22 cellular contexts compared by ENCODE assay signal in genomic region chr1:10633416-10633815, GRCh38.
DNase-seq lines count a peak whose midpoint lies in the region; ATAC-seq, FAIRE-seq and TF ChIP-seq lines count a peak whose summit lies in the region.
"Had no signal": no experiment of that assay in that cellular context is flagged by ENCODE, and none has a peak within 500 bp of the region (broad histone marks: within the 10 kb centered on the region; RNA-seq: fewer than 3 reads in every experiment).

No MANE protein-coding gene starts in this region.

- no peak for DNase-seq in K562 (ENCODE audit: extremely low read depth in 1 of 4, low spot score in 3 of 4)
- no peak for DNase-seq in neural progenitor cell (ENCODE audit: low spot score)
- no peak for DNase-seq in tibial artery
- no peak for DNase-seq in T-helper 2 cell
- no peak for DNase-seq in NCI-H510A treated with DMSO at 0.1 percent for 48 hours (lab: John Stamatoyannopoulos, UW)
- DNase-seq: CD4-positive, alpha-beta memory T cell; DMS 273 treated with DMSO at 0.1 percent for 48 hours; naive thymus-derived CD4-positive, alpha-beta T cell; NCI-H1694 treated with DMSO at 0.1 percent for 48 hours; NCI-H69; SK-N-SH; WERI-Rb-1 had no signal

- intact Hi-C loops in K562 (cut with micrococcal nuclease) (no loop called here), tibial artery (cut with DNase I; ENCODE audit: low total_unique reads) (no loop called here)

- TF ChIP-seq RAD21 in K562 (CRISPR knock-in tag; conservative IDR thresholded peaks at IDR 0.05 in 1 of 2, IDR thresholded peaks at IDR 0.05 in 1 of 2) = no peak

- H3K27me3 ChIP-seq in HUES48 (ENCODE audit: control insufficient read depth, insufficient read depth, low read length) (peaks cover 14% of the 10 kb centered on the region), K562 (ENCODE audit: control insufficient read depth in 2 of 2, insufficient read depth in 2 of 2, low read length in 2 of 2) (peaks cover 0 to 5% of the 10 kb centered on the region in 2 experiments; a peak in 1 of 5 replicates), neural progenitor cell (peaks cover 16% of the 10 kb centered on the region), tibial artery (no peaks in the 10 kb centered on the region)

- peaks cover 31% of the 10 kb centered on the region for H3F3A ChIP-seq in neural progenitor cell (ENCODE audit: low read depth)

- H2AFZ ChIP-seq in K562 (ENCODE audit: low read depth, low read length) (no peak overlapping the region), neural progenitor cell (replicated peaks) (no peak overlapping the region)
- H2AFZ ChIP-seq: parathyroid adenoma had no signal

- H3K27me3 Mint-ChIP-seq in neural progenitor cell (ENCODE audit: insufficient read depth, low read depth) = peaks cover 10% of the 10 kb centered on the region
- H3K27me3 Mint-ChIP-seq: activated naive CD4-positive, alpha-beta T cell treated with anti-CD3 and anti-CD28 coated beads, Interleukin-2, amount 50 U/mL, for 24 hours; CD4-positive, alpha-beta memory T cell; central memory CD8-positive, alpha-beta T cell had no signal

- peaks cover 3% of the 10 kb centered on the region for H3K36me3 Mint-ChIP-seq in neural progenitor cell

- H3K9ac ChIP-seq in HUES48 (ENCODE audit: low read depth, low read length) = no peak overlapping the region
- peak overlapping the region in 1 of 2 experiments; percentile 38; a peak in 1 of 4 replicates for H3K9ac ChIP-seq in K562 (ENCODE audit: insufficient read depth in 1 of 2, low read depth in 2 of 2, low read length in 2 of 2)
- H3K9ac ChIP-seq in neural progenitor cell = no peak overlapping the region
- H3K9ac ChIP-seq: parathyroid adenoma, SK-N-SH had no signal

- TF ChIP-seq CTCF in K562 (IDR thresholded peaks at IDR 0.05 in 2 of 3, conservative IDR thresholded peaks at IDR 0.05 in 1 of 3; ENCODE audit: insufficient read depth in 2 of 3, low read depth in 1 of 3, low read length in 3 of 3) (no peak), neural progenitor cell (IDR thresholded peaks at IDR 0.05) (no peak), tibial artery (IDR thresholded peaks at IDR 0.05) (no peak)

- peak overlapping the region; percentile 33 for H3K27ac Mint-ChIP-seq in neural progenitor cell
- H3K27ac Mint-ChIP-seq: activated naive CD4-positive, alpha-beta T cell treated with anti-CD3 and anti-CD28 coated beads, Interleukin-2, amount 50 U/mL, for 24 hours; activated T-helper 1 cell treated with anti-CD3 and anti-CD28 coated beads, Interleukin-12 subunit alpha, Interleukin-12 subunit beta, Interleukin-2, Interleukin-4 antibody, amounts not matched to agents 30 ng/mL and 10 ng/mL and 1 ng/mL, durations not matched to agents 14 hours and 24 hours and 36 hours; mesothelial cell of epicardium; naive thymus-derived CD4-positive, alpha-beta T cell had no signal

- H3K4me3 Mint-ChIP-seq in neural progenitor cell = no peak overlapping the region
- H3K4me3 Mint-ChIP-seq: activated naive CD4-positive, alpha-beta T cell treated with anti-CD3 and anti-CD28 coated beads, Interleukin-2, amount 50 U/mL, for 24 hours; activated T-helper 1 cell treated with anti-CD3 and anti-CD28 coated beads, Interleukin-12 subunit alpha, Interleukin-12 subunit beta, Interleukin-2, Interleukin-4 antibody, amounts not matched to agents 30 ng/mL and 10 ng/mL and 1 ng/mL, durations not matched to agents 14 hours and 24 hours and 36 hours; CD4-positive, alpha-beta memory T cell; central memory CD8-positive, alpha-beta T cell; mesothelial cell of epicardium; naive thymus-derived CD4-positive, alpha-beta T cell had no signal

- no peak for ATAC-seq in K562
- ATAC-seq in HG03469 (IDR thresholded peaks at IDR 0.05; ENCODE audit: unreplicated experiment) = no peak
- ATAC-seq: naive thymus-derived CD4-positive, alpha-beta T cell; sciatic nerve had no signal

- in situ Hi-C loops in K562 (cut with MboI) = no loop called here

- H3K4me1 Mint-ChIP-seq in neural progenitor cell = peaks cover 43% of the 10 kb centered on the region
- H3K4me1 Mint-ChIP-seq: central memory CD8-positive, alpha-beta T cell had no signal

- H3K4me1 ChIP-seq in HUES48 (ENCODE audit: control insufficient read depth, insufficient read depth, low read length) (peaks cover 20% of the 10 kb centered on the region), K562 (replicated peaks in 1 of 2; ENCODE audit: control insufficient read depth in 2 of 2, insufficient read depth in 2 of 2, low read length in 2 of 2) (peaks cover 0 to 46% of the 10 kb centered on the region in 2 experiments; a peak in 1 of 5 replicates), neural progenitor cell (peaks cover 33% of the 10 kb centered on the region), tibial artery (peaks cover 11 to 83% (median 68%) of the 10 kb centered on the region in 4 donors)
- H3K4me1 ChIP-seq: parathyroid adenoma had no signal

- no peaks in the 10 kb centered on the region for H3K79me2 ChIP-seq in K562 (ENCODE audit: control insufficient read depth, insufficient read depth, low read length)
- H3K79me2 ChIP-seq in neural progenitor cell (ENCODE audit: low read depth) = no peaks in the 10 kb centered on the region
- H3K79me2 ChIP-seq: parathyroid adenoma had no signal

- H3K9me1 ChIP-seq in K562 (ENCODE audit: control insufficient read depth, insufficient read depth, low read length) = peaks cover 3% of the 10 kb centered on the region

- H3K4me2 ChIP-seq in K562 (ENCODE audit: insufficient read depth, low read length) (no peak overlapping the region), neural progenitor cell (no peak overlapping the region)
- H3K4me2 ChIP-seq: SK-N-SH had no signal

- TF ChIP-seq EP300 in K562 (IDR thresholded peaks at IDR 0.05; ENCODE audit: low read length) = no peak

- H3K9me3 Mint-ChIP-seq in neural progenitor cell = no peaks in the 10 kb centered on the region
- H3K9me3 Mint-ChIP-seq: activated naive CD4-positive, alpha-beta T cell treated with anti-CD3 and anti-CD28 coated beads, Interleukin-2, amount 50 U/mL, for 24 hours; activated T-helper 1 cell treated with anti-CD3 and anti-CD28 coated beads, Interleukin-12 subunit alpha, Interleukin-12 subunit beta, Interleukin-2, Interleukin-4 antibody, amounts not matched to agents 30 ng/mL and 10 ng/mL and 1 ng/mL, durations not matched to agents 14 hours and 24 hours and 36 hours; CD4-positive, alpha-beta memory T cell; central memory CD8-positive, alpha-beta T cell; mesothelial cell of epicardium; naive thymus-derived CD4-positive, alpha-beta T cell had no signal

- no TSS peak for BruUV-seq in K562 (replicated peaks; lab: Mats Ljungman, UMichigan)

- CTCF ChIA-PET in K562 (lab: Yijun Ruan, JAX; ENCODE audit: low intra/inter-chr PET ratio) = no interaction called here

- POLR2A ChIA-PET in K562 (lab: Yijun Ruan, JAX) = no interaction called here

- H3K9me3 ChIP-seq in HUES48 (ENCODE audit: control insufficient read depth, insufficient read depth, low read length) (no peaks in the 10 kb centered on the region), K562 (replicated peaks; ENCODE audit: control insufficient read depth, insufficient read depth, low read depth, low read length) (no peaks in the 10 kb centered on the region), neural progenitor cell (ENCODE audit: low read depth) (no peaks in the 10 kb centered on the region), tibial artery (no peaks in the 10 kb centered on the region)
- H3K9me3 ChIP-seq: SK-N-SH had no signal

- 90% methylated on average over 10 of the region's 10 CpGs for WGBS in K562 (ENCODE audit: insufficient coverage, low coverage, missing lambda C conversion rate)

- FAIRE-seq in K562 (lab: Jason Lieb, UNC) = no peak
- FAIRE-seq: astrocyte, endothelial cell of umbilical vein had no signal

- H3K4me3 ChIP-seq in HUES48 (ENCODE audit: low read depth, low read length) (no peak overlapping the region), K562 (no peak overlapping the region), neural progenitor cell (no peak overlapping the region), tibial artery (no peak overlapping the region)

- H3K36me3 ChIP-seq in HUES48 (ENCODE audit: control insufficient read depth, insufficient read depth, low read length) = no peaks in the 10 kb centered on the region
- H3K36me3 ChIP-seq in K562 (ENCODE audit: control insufficient read depth, insufficient read depth, low read length) = peaks cover 24% of the 10 kb centered on the region; the same call in 1 of the 3 replicates
- H3K36me3 ChIP-seq in neural progenitor cell = no peaks in the 10 kb centered on the region
- H3K36me3 ChIP-seq in tibial artery = peaks cover 0 to 5% (median 0%) of the 10 kb centered on the region in 3 donors

- TF ChIP-seq POLR2A in K562 (conservative IDR thresholded peaks at IDR 0.05) = no peak

- H3K27ac ChIP-seq in HUES48 (ENCODE audit: low read depth, low read length) (peak overlapping the region; percentile 59), K562 (ENCODE audit: extremely low read depth, low read depth, low read length) (no peak overlapping the region), neural progenitor cell (no peak overlapping the region), tibial artery (peak overlapping the region; percentile 87 to 88)
- H3K27ac ChIP-seq: parathyroid adenoma, WERI-Rb-1 had no signal

- H4K20me1 ChIP-seq in K562 (replicated peaks; ENCODE audit: control insufficient read depth, insufficient read depth, low read length) (peaks cover 3% of the 10 kb centered on the region; the same call in 1 of the 2 replicates), neural progenitor cell (ENCODE audit: low read depth) (peaks cover 42% of the 10 kb centered on the region)

TF ChIP-seq in K562, 482 proteins besides CTCF, POLR2A, EP300 and RAD21:
- TF ChIP-seq RBM22 (IDR thresholded peaks at IDR 0.05; ENCODE audit: low read depth, low read length, poor library complexity, severe bottlenecking) (peak; percentile 1), ZNF764 (CRISPR knock-in tag; IDR thresholded peaks at IDR 0.05; ENCODE audit: low read depth) (no peak), ZNF79 (CRISPR knock-in tag; IDR thresholded peaks at IDR 0.05; ENCODE audit: low read depth) (no peak), ZNF431 (CRISPR knock-in tag; IDR thresholded peaks at IDR 0.05) (no peak), ZBTB2 (IDR thresholded peaks at IDR 0.05) (no peak)

Comparison
In these comparisons a context has a peak if more than half of its experiments do, and no peak if none do; other contexts are left out.
1. H3K27ac ChIP-seq: peak in HUES48 (single experiment) and tibial artery (2 of 2); none in K562 (single experiment) and neural progenitor cell (single experiment).